Comparison of ENCODE assay signal across 1 cellular context in the genomic region with DNA sequence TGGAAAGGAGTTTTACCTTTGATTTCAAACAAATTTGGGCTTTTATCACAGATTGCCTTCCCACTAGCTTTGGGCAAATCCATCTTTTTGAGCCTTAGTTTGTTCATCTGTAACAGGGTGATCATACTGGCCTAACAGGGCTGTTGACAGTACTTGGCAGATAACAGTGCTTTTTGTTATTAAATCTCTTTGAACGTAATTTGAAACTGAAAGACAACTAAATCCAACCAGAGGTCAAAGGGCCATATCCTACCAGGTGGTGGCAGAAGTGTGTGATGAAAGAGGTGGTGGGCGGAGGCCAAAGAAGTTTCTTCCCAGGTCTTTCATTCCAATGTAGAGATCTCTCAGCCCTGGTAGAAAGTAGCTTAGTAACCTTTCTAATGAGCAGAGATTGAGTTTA.
TF ChIP-seq lines count a peak whose summit lies in the region.

No MANE protein-coding gene starts in this region.

TF ChIP-seq in H1, 55 proteins besides CTCF, POLR2A, EP300 and RAD21:
- TF ChIP-seq, protein P1, sequence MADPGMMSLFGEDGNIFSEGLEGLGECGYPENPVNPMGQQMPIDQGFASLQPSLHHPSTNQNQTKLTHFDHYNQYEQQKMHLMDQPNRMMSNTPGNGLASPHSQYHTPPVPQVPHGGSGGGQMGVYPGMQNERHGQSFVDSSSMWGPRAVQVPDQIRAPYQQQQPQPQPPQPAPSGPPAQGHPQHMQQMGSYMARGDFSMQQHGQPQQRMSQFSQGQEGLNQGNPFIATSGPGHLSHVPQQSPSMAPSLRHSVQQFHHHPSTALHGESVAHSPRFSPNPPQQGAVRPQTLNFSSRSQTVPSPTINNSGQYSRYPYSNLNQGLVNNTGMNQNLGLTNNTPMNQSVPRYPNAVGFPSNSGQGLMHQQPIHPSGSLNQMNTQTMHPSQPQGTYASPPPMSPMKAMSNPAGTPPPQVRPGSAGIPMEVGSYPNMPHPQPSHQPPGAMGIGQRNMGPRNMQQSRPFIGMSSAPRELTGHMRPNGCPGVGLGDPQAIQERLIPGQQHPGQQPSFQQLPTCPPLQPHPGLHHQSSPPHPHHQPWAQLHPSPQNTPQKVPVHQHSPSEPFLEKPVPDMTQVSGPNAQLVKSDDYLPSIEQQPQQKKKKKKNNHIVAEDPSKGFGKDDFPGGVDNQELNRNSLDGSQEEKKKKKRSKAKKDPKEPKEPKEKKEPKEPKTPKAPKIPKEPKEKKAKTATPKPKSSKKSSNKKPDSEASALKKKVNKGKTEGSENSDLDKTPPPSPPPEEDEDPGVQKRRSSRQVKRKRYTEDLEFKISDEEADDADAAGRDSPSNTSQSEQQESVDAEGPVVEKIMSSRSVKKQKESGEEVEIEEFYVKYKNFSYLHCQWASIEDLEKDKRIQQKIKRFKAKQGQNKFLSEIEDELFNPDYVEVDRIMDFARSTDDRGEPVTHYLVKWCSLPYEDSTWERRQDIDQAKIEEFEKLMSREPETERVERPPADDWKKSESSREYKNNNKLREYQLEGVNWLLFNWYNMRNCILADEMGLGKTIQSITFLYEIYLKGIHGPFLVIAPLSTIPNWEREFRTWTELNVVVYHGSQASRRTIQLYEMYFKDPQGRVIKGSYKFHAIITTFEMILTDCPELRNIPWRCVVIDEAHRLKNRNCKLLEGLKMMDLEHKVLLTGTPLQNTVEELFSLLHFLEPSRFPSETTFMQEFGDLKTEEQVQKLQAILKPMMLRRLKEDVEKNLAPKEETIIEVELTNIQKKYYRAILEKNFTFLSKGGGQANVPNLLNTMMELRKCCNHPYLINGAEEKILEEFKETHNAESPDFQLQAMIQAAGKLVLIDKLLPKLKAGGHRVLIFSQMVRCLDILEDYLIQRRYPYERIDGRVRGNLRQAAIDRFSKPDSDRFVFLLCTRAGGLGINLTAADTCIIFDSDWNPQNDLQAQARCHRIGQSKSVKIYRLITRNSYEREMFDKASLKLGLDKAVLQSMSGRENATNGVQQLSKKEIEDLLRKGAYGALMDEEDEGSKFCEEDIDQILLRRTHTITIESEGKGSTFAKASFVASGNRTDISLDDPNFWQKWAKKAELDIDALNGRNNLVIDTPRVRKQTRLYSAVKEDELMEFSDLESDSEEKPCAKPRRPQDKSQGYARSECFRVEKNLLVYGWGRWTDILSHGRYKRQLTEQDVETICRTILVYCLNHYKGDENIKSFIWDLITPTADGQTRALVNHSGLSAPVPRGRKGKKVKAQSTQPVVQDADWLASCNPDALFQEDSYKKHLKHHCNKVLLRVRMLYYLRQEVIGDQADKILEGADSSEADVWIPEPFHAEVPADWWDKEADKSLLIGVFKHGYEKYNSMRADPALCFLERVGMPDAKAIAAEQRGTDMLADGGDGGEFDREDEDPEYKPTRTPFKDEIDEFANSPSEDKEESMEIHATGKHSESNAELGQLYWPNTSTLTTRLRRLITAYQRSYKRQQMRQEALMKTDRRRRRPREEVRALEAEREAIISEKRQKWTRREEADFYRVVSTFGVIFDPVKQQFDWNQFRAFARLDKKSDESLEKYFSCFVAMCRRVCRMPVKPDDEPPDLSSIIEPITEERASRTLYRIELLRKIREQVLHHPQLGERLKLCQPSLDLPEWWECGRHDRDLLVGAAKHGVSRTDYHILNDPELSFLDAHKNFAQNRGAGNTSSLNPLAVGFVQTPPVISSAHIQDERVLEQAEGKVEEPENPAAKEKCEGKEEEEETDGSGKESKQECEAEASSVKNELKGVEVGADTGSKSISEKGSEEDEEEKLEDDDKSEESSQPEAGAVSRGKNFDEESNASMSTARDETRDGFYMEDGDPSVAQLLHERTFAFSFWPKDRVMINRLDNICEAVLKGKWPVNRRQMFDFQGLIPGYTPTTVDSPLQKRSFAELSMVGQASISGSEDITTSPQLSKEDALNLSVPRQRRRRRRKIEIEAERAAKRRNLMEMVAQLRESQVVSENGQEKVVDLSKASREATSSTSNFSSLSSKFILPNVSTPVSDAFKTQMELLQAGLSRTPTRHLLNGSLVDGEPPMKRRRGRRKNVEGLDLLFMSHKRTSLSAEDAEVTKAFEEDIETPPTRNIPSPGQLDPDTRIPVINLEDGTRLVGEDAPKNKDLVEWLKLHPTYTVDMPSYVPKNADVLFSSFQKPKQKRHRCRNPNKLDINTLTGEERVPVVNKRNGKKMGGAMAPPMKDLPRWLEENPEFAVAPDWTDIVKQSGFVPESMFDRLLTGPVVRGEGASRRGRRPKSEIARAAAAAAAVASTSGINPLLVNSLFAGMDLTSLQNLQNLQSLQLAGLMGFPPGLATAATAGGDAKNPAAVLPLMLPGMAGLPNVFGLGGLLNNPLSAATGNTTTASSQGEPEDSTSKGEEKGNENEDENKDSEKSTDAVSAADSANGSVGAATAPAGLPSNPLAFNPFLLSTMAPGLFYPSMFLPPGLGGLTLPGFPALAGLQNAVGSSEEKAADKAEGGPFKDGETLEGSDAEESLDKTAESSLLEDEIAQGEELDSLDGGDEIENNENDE (IDR thresholded peaks at IDR 0.05; ENCODE audit: insufficient replicate concordance, low read length), result peak; percentile 21
- TF ChIP-seq FOSL1 (IDR thresholded peaks at IDR 0.05; ENCODE audit: insufficient read depth, low read depth, low read length) (no peak), RXRA (IDR thresholded peaks at IDR 0.05; ENCODE audit: insufficient read depth, low read depth, low read length) (no peak), CEBPB (IDR thresholded peaks at IDR 0.05; ENCODE audit: low read depth, low read length) (peak; percentile 75)
TF ChIP-seq in H1: peak in this region for 2.
